ENCODE assay signal across 1 cellular context in the genomic region with DNA sequence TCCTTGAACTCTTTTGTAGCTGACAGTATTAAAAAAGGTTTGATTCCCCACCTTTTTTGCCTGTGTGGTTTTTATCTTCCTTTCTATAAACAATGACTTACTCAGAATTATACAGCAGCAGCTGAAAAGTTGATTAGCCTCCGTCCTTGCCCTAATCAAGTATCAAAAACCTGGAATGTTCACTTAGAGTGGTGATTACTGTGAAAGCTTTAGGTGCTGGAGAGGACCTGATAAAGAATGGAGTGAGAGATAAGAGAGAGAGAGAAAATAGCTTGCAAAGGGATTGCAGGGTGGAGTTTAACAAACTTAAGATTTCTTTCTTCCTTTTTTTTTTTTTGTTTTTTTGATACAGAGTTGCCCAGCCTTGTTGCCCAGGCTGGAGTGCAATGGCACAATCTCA.
TF ChIP-seq lines count a peak whose summit lies in the region.

No MANE protein-coding gene starts in this region.

TF ChIP-seq in K562, 482 proteins besides CTCF, POLR2A, EP300 and RAD21 (continued from another document):
- TF ChIP-seq, protein P1, sequence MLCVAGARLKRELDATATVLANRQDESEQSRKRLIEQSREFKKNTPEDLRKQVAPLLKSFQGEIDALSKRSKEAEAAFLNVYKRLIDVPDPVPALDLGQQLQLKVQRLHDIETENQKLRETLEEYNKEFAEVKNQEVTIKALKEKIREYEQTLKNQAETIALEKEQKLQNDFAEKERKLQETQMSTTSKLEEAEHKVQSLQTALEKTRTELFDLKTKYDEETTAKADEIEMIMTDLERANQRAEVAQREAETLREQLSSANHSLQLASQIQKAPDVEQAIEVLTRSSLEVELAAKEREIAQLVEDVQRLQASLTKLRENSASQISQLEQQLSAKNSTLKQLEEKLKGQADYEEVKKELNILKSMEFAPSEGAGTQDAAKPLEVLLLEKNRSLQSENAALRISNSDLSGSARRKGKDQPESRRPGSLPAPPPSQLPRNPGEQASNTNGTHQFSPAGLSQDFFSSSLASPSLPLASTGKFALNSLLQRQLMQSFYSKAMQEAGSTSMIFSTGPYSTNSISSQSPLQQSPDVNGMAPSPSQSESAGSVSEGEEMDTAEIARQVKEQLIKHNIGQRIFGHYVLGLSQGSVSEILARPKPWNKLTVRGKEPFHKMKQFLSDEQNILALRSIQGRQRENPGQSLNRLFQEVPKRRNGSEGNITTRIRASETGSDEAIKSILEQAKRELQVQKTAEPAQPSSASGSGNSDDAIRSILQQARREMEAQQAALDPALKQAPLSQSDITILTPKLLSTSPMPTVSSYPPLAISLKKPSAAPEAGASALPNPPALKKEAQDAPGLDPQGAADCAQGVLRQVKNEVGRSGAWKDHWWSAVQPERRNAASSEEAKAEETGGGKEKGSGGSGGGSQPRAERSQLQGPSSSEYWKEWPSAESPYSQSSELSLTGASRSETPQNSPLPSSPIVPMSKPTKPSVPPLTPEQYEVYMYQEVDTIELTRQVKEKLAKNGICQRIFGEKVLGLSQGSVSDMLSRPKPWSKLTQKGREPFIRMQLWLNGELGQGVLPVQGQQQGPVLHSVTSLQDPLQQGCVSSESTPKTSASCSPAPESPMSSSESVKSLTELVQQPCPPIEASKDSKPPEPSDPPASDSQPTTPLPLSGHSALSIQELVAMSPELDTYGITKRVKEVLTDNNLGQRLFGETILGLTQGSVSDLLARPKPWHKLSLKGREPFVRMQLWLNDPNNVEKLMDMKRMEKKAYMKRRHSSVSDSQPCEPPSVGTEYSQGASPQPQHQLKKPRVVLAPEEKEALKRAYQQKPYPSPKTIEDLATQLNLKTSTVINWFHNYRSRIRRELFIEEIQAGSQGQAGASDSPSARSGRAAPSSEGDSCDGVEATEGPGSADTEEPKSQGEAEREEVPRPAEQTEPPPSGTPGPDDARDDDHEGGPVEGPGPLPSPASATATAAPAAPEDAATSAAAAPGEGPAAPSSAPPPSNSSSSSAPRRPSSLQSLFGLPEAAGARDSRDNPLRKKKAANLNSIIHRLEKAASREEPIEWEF (CRISPR knock-in tag; IDR thresholded peaks at IDR 0.05): no peak
- TF ChIP-seq, protein P2, sequence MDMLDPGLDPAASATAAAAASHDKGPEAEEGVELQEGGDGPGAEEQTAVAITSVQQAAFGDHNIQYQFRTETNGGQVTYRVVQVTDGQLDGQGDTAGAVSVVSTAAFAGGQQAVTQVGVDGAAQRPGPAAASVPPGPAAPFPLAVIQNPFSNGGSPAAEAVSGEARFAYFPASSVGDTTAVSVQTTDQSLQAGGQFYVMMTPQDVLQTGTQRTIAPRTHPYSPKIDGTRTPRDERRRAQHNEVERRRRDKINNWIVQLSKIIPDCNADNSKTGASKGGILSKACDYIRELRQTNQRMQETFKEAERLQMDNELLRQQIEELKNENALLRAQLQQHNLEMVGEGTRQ (CRISPR knock-in tag; IDR thresholded peaks at IDR 0.05): no peak
- TF ChIP-seq NFIX (CRISPR knock-in tag; IDR thresholded peaks at IDR 0.05; ENCODE audit: low read depth) (no peak), RBM34 (IDR thresholded peaks at IDR 0.05; ENCODE audit: borderline replicate concordance, insufficient read depth, low read length) (no peak), PRPF4 (IDR thresholded peaks at IDR 0.05; ENCODE audit: insufficient read depth, low read depth, low read length, poor library complexity, severe bottlenecking) (no peak), MEF2A (IDR thresholded peaks at IDR 0.05; ENCODE audit: control insufficient read depth, low read depth, low read length) (no peak), ZNF780A (CRISPR knock-in tag; IDR thresholded peaks at IDR 0.05) (no peak), IFI16 (CRISPR knock-in tag; IDR thresholded peaks at IDR 0.05) (no peak), HNRNPK (IDR thresholded peaks at IDR 0.05; ENCODE audit: low read depth, low read length, poor library complexity, severe bottlenecking) (no peak), CREB1 (IDR thresholded peaks at IDR 0.05) (no peak), CREB1 (CRISPR knock-in tag; IDR thresholded peaks at IDR 0.05) (no peak), ZNF57 (CRISPR knock-in tag; IDR thresholded peaks at IDR 0.05) (no peak), CREBBP (IDR thresholded peaks at IDR 0.05; ENCODE audit: low read depth, low read length) (no peak), ZNF431 (CRISPR knock-in tag; IDR thresholded peaks at IDR 0.05) (no peak), ZNF586 (CRISPR knock-in tag; conservative IDR thresholded peaks at IDR 0.05) (no peak), CBFA2T2 (conservative IDR thresholded peaks at IDR 0.05) (peak; percentile 92), ZFP36 (IDR thresholded peaks at IDR 0.05; ENCODE audit: low read depth, low read length, partially characterized antibody) (no peak), PURB (CRISPR knock-in tag; IDR thresholded peaks at IDR 0.05; ENCODE audit: low read depth) (no peak), ZNF444 (CRISPR knock-in tag; IDR thresholded peaks at IDR 0.05) (no peak), ZNF133 (CRISPR knock-in tag; IDR thresholded peaks at IDR 0.05) (no peak), ZNF354B (CRISPR knock-in tag; IDR thresholded peaks at IDR 0.05) (no peak), ZNF696 (CRISPR knock-in tag; conservative IDR thresholded peaks at IDR 0.05) (no peak), KLF1 (tag; IDR thresholded peaks at IDR 0.05) (no peak), RFX1 (IDR thresholded peaks at IDR 0.05) (no peak), NRF1 (conservative IDR thresholded peaks at IDR 0.05 in 1 of 2, IDR thresholded peaks at IDR 0.05 in 1 of 2) (no peak)
- TF ChIP-seq, protein P3, sequence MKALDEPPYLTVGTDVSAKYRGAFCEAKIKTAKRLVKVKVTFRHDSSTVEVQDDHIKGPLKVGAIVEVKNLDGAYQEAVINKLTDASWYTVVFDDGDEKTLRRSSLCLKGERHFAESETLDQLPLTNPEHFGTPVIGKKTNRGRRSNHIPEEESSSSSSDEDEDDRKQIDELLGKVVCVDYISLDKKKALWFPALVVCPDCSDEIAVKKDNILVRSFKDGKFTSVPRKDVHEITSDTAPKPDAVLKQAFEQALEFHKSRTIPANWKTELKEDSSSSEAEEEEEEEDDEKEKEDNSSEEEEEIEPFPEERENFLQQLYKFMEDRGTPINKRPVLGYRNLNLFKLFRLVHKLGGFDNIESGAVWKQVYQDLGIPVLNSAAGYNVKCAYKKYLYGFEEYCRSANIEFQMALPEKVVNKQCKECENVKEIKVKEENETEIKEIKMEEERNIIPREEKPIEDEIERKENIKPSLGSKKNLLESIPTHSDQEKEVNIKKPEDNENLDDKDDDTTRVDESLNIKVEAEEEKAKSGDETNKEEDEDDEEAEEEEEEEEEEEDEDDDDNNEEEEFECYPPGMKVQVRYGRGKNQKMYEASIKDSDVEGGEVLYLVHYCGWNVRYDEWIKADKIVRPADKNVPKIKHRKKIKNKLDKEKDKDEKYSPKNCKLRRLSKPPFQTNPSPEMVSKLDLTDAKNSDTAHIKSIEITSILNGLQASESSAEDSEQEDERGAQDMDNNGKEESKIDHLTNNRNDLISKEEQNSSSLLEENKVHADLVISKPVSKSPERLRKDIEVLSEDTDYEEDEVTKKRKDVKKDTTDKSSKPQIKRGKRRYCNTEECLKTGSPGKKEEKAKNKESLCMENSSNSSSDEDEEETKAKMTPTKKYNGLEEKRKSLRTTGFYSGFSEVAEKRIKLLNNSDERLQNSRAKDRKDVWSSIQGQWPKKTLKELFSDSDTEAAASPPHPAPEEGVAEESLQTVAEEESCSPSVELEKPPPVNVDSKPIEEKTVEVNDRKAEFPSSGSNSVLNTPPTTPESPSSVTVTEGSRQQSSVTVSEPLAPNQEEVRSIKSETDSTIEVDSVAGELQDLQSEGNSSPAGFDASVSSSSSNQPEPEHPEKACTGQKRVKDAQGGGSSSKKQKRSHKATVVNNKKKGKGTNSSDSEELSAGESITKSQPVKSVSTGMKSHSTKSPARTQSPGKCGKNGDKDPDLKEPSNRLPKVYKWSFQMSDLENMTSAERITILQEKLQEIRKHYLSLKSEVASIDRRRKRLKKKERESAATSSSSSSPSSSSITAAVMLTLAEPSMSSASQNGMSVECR (CRISPR knock-in tag; IDR thresholded peaks at IDR 0.05): no peak
- TF ChIP-seq, protein P4, sequence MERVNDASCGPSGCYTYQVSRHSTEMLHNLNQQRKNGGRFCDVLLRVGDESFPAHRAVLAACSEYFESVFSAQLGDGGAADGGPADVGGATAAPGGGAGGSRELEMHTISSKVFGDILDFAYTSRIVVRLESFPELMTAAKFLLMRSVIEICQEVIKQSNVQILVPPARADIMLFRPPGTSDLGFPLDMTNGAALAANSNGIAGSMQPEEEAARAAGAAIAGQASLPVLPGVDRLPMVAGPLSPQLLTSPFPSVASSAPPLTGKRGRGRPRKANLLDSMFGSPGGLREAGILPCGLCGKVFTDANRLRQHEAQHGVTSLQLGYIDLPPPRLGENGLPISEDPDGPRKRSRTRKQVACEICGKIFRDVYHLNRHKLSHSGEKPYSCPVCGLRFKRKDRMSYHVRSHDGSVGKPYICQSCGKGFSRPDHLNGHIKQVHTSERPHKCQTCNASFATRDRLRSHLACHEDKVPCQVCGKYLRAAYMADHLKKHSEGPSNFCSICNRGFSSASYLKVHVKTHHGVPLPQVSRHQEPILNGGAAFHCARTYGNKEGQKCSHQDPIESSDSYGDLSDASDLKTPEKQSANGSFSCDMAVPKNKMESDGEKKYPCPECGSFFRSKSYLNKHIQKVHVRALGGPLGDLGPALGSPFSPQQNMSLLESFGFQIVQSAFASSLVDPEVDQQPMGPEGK (CRISPR knock-in tag; IDR thresholded peaks at IDR 0.05; ENCODE audit: borderline replicate concordance): no peak
- TF ChIP-seq, protein P5, sequence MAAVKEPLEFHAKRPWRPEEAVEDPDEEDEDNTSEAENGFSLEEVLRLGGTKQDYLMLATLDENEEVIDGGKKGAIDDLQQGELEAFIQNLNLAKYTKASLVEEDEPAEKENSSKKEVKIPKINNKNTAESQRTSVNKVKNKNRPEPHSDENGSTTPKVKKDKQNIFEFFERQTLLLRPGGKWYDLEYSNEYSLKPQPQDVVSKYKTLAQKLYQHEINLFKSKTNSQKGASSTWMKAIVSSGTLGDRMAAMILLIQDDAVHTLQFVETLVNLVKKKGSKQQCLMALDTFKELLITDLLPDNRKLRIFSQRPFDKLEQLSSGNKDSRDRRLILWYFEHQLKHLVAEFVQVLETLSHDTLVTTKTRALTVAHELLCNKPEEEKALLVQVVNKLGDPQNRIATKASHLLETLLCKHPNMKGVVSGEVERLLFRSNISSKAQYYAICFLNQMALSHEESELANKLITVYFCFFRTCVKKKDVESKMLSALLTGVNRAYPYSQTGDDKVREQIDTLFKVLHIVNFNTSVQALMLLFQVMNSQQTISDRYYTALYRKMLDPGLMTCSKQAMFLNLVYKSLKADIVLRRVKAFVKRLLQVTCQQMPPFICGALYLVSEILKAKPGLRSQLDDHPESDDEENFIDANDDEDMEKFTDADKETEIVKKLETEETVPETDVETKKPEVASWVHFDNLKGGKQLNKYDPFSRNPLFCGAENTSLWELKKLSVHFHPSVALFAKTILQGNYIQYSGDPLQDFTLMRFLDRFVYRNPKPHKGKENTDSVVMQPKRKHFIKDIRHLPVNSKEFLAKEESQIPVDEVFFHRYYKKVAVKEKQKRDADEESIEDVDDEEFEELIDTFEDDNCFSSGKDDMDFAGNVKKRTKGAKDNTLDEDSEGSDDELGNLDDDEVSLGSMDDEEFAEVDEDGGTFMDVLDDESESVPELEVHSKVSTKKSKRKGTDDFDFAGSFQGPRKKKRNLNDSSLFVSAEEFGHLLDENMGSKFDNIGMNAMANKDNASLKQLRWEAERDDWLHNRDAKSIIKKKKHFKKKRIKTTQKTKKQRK (IDR thresholded peaks at IDR 0.05; ENCODE audit: borderline replicate concordance, low read depth, low read length): no peak
- TF ChIP-seq, protein P6, sequence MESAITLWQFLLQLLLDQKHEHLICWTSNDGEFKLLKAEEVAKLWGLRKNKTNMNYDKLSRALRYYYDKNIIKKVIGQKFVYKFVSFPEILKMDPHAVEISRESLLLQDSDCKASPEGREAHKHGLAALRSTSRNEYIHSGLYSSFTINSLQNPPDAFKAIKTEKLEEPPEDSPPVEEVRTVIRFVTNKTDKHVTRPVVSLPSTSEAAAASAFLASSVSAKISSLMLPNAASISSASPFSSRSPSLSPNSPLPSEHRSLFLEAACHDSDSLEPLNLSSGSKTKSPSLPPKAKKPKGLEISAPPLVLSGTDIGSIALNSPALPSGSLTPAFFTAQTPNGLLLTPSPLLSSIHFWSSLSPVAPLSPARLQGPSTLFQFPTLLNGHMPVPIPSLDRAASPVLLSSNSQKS (CRISPR knock-in tag; IDR thresholded peaks at IDR 0.05): no peak
- TF ChIP-seq, protein P7, sequence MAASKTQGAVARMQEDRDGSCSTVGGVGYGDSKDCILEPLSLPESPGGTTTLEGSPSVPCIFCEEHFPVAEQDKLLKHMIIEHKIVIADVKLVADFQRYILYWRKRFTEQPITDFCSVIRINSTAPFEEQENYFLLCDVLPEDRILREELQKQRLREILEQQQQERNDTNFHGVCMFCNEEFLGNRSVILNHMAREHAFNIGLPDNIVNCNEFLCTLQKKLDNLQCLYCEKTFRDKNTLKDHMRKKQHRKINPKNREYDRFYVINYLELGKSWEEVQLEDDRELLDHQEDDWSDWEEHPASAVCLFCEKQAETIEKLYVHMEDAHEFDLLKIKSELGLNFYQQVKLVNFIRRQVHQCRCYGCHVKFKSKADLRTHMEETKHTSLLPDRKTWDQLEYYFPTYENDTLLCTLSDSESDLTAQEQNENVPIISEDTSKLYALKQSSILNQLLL (CRISPR knock-in tag; IDR thresholded peaks at IDR 0.05; ENCODE audit: borderline replicate concordance): no peak
- TF ChIP-seq, protein P8, sequence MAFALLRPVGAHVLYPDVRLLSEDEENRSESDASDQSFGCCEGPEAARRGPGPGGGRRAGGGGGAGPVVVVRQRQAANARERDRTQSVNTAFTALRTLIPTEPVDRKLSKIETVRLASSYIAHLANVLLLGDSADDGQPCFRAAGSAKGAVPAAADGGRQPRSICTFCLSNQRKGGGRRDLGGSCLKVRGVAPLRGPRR (CRISPR knock-in tag; IDR thresholded peaks at IDR 0.05): no peak
- TF ChIP-seq, protein P9, sequence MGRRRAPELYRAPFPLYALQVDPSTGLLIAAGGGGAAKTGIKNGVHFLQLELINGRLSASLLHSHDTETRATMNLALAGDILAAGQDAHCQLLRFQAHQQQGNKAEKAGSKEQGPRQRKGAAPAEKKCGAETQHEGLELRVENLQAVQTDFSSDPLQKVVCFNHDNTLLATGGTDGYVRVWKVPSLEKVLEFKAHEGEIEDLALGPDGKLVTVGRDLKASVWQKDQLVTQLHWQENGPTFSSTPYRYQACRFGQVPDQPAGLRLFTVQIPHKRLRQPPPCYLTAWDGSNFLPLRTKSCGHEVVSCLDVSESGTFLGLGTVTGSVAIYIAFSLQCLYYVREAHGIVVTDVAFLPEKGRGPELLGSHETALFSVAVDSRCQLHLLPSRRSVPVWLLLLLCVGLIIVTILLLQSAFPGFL (CRISPR knock-in tag; IDR thresholded peaks at IDR 0.05): no peak
- TF ChIP-seq, protein P10, sequence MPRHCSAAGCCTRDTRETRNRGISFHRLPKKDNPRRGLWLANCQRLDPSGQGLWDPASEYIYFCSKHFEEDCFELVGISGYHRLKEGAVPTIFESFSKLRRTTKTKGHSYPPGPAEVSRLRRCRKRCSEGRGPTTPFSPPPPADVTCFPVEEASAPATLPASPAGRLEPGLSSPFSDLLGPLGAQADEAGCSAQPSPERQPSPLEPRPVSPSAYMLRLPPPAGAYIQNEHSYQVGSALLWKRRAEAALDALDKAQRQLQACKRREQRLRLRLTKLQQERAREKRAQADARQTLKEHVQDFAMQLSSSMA (CRISPR knock-in tag; IDR thresholded peaks at IDR 0.05): no peak
